ENCODE assay signal across 10 cellular contexts in genomic region chr6:134870677-134871498, GRCh38.
DNase-seq lines count a peak whose midpoint lies in the region; ATAC-seq and TF ChIP-seq lines count a peak whose summit lies in the region.
"Had no signal": no experiment of that assay in that cellular context is flagged by ENCODE, and none has a peak within 500 bp of the region (broad histone marks: within the 10 kb centered on the region; RNA-seq: fewer than 3 reads in every experiment).

No MANE protein-coding gene starts in this region.

- no peaks in the 10 kb centered on the region for H3K36me3 ChIP-seq in HAP-1 (replicated peaks)

- H3K27ac ChIP-seq in AG04450 (ENCODE audit: low read depth, low read length) = no peak overlapping the region

- no peaks in the 10 kb centered on the region for H3K4me1 ChIP-seq in HAP-1

- no peaks in the 10 kb centered on the region for H3K27me3 ChIP-seq in AG04450 (ENCODE audit: control insufficient read depth, insufficient read depth, low read length)
- no peaks in the 10 kb centered on the region for H3K27me3 ChIP-seq in HAP-1 (ENCODE audit: low read depth)

- CTCF ChIA-PET in AG04450 (lab: Charles Lee) = interaction anchor here (0.6 to 1.9 kb wide), 4 partner anchors 12 to 747 kb away, joined by 3 to 10 read pairs (median 3); no protein-coding TSS in a partner anchor

- no peak for TF ChIP-seq CTCF in AG04450 (IDR thresholded peaks at IDR 0.05; ENCODE audit: low read depth, low read length)

- in situ Hi-C loops in HAP-1 (cut with MboI; ENCODE audit: low sequenced_read_pairs) = no loop called here

- DNase-seq in AG04450 (ENCODE audit: low read depth, low spot score) (peak; percentile 65), GM19240 (ENCODE audit: insufficient read length, low spot score) (peak; percentile 9), NCI-H69 (lab: John Stamatoyannopoulos, UW) (peak; percentile 82), NCI-H1436 treated with DMSO at 0.1 percent for 48 hours (lab: John Stamatoyannopoulos, UW) (no peak), HAP-1 (ENCODE audit: low spot score in 2 of 2) (no peak), NOMO-1 (lab: John Stamatoyannopoulos, UW; ENCODE audit: unreplicated experiment in 2 of 2) (no peak)
- no peak for DNase-seq in activated effector memory CD4-positive, alpha-beta T cell treated with Interleukin-2 at 50 U/mL for 16 hours
- DNase-seq: activated T-cell treated with anti-CD3 and anti-CD28 coated beads, Interleukin-2, amount 50 U/mL, for 24 hours; NCI-H2029 treated with DMSO at 0.1 percent for 48 hours had no signal

- H3K9me3 ChIP-seq in AG04450 (ENCODE audit: control insufficient read depth, insufficient read depth, low read length) = peaks cover 4% of the 10 kb centered on the region
- H3K9me3 ChIP-seq in HAP-1 = no peaks in the 10 kb centered on the region; the same call in 1 of the 2 replicates

- POLR2A ChIA-PET in AG04450 (lab: Yijun Ruan, JAX) = interaction anchor here (0.7 to 0.9 kb wide), 2 partner anchors 25 to 747 kb away, joined by 4 to 5 read pairs; no protein-coding TSS in a partner anchor

- peak; percentile 92 for ATAC-seq in HG02981 (IDR thresholded peaks at IDR 0.05; ENCODE audit: unreplicated experiment)

- H3K4me3 ChIP-seq in AG04450 (ENCODE audit: low read depth, low read length) (no peak overlapping the region), HAP-1 (no peak overlapping the region)

Comparison
In these comparisons a context has a peak if more than half of its experiments do, and no peak if none do; other contexts are left out.
1. DNase-seq: peak in AG04450 (single experiment), GM19240 (single experiment) and NCI-H69 (single experiment); none in activated effector memory CD4-positive, alpha-beta T cell treated with Interleukin-2 at 50 U/mL for 16 hours (single experiment), NCI-H1436 treated with DMSO at 0.1 percent for 48 hours (single experiment), HAP-1 (0 of 2) and NOMO-1 (0 of 2).